1 cellular context compared by ENCODE assay signal in the genomic region with DNA sequence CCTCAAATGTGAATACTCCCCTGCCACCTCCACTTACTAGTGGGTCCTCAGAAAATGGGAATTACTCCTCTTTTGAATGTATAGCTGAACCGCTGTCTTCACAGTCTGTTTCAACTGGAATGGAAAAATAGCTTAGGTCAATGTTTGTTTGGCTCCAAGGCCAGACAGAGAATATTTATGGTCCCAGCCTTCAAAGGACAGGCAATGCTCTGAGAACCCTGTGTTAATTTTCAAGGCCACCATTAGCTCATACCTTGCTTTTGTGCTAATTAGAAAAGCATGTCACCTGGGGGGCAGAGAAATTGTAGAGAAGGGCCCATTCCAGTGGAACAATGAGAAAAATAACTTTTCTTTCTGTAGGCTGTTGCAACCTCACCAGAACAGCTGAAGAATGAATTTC.
A peak's percentile ranks its signal among the peaks of the same experiment; 100 is the strongest.
TF ChIP-seq lines count a peak whose summit lies in the region.

No MANE protein-coding gene starts in this region.

TF ChIP-seq in HepG2, 621 proteins besides CTCF, POLR2A, EP300 and RAD21 (continued from another document):
- TF ChIP-seq, protein P1, sequence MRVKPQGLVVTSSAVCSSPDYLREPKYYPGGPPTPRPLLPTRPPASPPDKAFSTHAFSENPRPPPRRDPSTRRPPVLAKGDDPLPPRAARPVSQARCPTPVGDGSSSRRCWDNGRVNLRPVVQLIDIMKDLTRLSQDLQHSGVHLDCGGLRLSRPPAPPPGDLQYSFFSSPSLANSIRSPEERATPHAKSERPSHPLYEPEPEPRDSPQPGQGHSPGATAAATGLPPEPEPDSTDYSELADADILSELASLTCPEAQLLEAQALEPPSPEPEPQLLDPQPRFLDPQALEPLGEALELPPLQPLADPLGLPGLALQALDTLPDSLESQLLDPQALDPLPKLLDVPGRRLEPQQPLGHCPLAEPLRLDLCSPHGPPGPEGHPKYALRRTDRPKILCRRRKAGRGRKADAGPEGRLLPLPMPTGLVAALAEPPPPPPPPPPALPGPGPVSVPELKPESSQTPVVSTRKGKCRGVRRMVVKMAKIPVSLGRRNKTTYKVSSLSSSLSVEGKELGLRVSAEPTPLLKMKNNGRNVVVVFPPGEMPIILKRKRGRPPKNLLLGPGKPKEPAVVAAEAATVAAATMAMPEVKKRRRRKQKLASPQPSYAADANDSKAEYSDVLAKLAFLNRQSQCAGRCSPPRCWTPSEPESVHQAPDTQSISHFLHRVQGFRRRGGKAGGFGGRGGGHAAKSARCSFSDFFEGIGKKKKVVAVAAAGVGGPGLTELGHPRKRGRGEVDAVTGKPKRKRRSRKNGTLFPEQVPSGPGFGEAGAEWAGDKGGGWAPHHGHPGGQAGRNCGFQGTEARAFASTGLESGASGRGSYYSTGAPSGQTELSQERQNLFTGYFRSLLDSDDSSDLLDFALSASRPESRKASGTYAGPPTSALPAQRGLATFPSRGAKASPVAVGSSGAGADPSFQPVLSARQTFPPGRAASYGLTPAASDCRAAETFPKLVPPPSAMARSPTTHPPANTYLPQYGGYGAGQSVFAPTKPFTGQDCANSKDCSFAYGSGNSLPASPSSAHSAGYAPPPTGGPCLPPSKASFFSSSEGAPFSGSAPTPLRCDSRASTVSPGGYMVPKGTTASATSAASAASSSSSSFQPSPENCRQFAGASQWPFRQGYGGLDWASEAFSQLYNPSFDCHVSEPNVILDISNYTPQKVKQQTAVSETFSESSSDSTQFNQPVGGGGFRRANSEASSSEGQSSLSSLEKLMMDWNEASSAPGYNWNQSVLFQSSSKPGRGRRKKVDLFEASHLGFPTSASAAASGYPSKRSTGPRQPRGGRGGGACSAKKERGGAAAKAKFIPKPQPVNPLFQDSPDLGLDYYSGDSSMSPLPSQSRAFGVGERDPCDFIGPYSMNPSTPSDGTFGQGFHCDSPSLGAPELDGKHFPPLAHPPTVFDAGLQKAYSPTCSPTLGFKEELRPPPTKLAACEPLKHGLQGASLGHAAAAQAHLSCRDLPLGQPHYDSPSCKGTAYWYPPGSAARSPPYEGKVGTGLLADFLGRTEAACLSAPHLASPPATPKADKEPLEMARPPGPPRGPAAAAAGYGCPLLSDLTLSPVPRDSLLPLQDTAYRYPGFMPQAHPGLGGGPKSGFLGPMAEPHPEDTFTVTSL (CRISPR knock-in tag; IDR thresholded peaks at IDR 0.05; ENCODE audit: borderline replicate concordance): peak; percentile 58; the same call in 1 of the 2 replicates
- no peak for TF ChIP-seq ZSCAN25 (CRISPR knock-in tag; IDR thresholded peaks at IDR 0.05)
- TF ChIP-seq MBNL3 (CRISPR knock-in tag; conservative IDR thresholded peaks at IDR 0.05): no peak
- TF ChIP-seq HMG20A (CRISPR knock-in tag; IDR thresholded peaks at IDR 0.05; ENCODE audit: borderline replicate concordance): no peak; the same call in 1 of the 2 replicates
- TF ChIP-seq CCDC6 (CRISPR knock-in tag; IDR thresholded peaks at IDR 0.05): no peak
- TF ChIP-seq SP1 (IDR thresholded peaks at IDR 0.05): no peak
- TF ChIP-seq SP1 (CRISPR knock-in tag; IDR thresholded peaks at IDR 0.05): no peak
- no peak for TF ChIP-seq PHF20 (CRISPR knock-in tag; IDR thresholded peaks at IDR 0.05)
- TF ChIP-seq RBM22 (optimal IDR thresholded peaks at IDR 0.05; ENCODE audit: low read length): no peak
- TF ChIP-seq ZBTB7A (CRISPR knock-in tag; IDR thresholded peaks at IDR 0.05): no peak
- TF ChIP-seq TMF1 (CRISPR knock-in tag; IDR thresholded peaks at IDR 0.05; ENCODE audit: low read depth): no peak
- TF ChIP-seq ZNF431 (CRISPR knock-in tag; IDR thresholded peaks at IDR 0.05; ENCODE audit: borderline replicate concordance, low read depth): no peak
- TF ChIP-seq ZNF550 (CRISPR knock-in tag; IDR thresholded peaks at IDR 0.05; ENCODE audit: borderline replicate concordance): no peak
- TF ChIP-seq MTA1 (CRISPR knock-in tag; IDR thresholded peaks at IDR 0.05; ENCODE audit: borderline replicate concordance): no peak
- TF ChIP-seq POGZ (CRISPR knock-in tag; IDR thresholded peaks at IDR 0.05): no peak
- TF ChIP-seq NFIB (CRISPR knock-in tag; IDR thresholded peaks at IDR 0.05; ENCODE audit: borderline replicate concordance): no peak
- no peak for TF ChIP-seq NFYC (CRISPR knock-in tag; IDR thresholded peaks at IDR 0.05)
- no peak for TF ChIP-seq SIX1 (CRISPR knock-in tag; IDR thresholded peaks at IDR 0.05; ENCODE audit: borderline replicate concordance)
- TF ChIP-seq, protein P2, sequence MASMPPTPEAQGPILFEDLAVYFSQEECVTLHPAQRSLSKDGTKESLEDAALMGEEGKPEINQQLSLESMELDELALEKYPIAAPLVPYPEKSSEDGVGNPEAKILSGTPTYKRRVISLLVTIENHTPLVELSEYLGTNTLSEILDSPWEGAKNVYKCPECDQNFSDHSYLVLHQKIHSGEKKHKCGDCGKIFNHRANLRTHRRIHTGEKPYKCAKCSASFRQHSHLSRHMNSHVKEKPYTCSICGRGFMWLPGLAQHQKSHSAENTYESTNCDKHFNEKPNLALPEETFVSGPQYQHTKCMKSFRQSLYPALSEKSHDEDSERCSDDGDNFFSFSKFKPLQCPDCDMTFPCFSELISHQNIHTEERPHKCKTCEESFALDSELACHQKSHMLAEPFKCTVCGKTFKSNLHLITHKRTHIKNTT (CRISPR knock-in tag; IDR thresholded peaks at IDR 0.05): no peak
- TF ChIP-seq ZBTB3 (CRISPR knock-in tag; IDR thresholded peaks at IDR 0.05; ENCODE audit: borderline replicate concordance, low read depth): no peak
- no peak for TF ChIP-seq KAT2B (IDR thresholded peaks at IDR 0.05; ENCODE audit: borderline replicate concordance, low read depth, low read length)
- no peak for TF ChIP-seq ZNF251 (CRISPR knock-in tag; IDR thresholded peaks at IDR 0.05)
- TF ChIP-seq, protein P3, sequence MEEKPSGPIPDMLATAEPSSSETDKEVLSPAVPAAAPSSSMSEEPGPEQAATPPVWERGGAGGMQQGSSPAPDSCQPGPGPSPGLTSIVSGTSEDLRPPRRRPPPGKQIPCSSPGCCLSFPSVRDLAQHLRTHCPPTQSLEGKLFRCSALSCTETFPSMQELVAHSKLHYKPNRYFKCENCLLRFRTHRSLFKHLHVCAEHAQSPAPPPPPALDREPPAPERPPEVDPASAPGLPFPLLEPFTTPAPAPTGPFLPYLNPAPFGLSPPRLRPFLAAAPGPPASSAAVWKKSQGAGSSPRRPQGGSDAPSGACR (CRISPR knock-in tag; IDR thresholded peaks at IDR 0.05): no peak
- TF ChIP-seq GZF1 (CRISPR knock-in tag; IDR thresholded peaks at IDR 0.05): no peak
- TF ChIP-seq SOX6 (IDR thresholded peaks at IDR 0.05): no peak
- TF ChIP-seq SOX6 (CRISPR knock-in tag; IDR thresholded peaks at IDR 0.05): peak; percentile 72
- TF ChIP-seq TBX3 (IDR thresholded peaks at IDR 0.05; ENCODE audit: borderline replicate concordance): peak; percentile 81; the same call in 1 of the 2 replicates
- TF ChIP-seq ZNF253 (CRISPR knock-in tag; IDR thresholded peaks at IDR 0.05; ENCODE audit: borderline replicate concordance): no peak
- TF ChIP-seq ZBTB42 (CRISPR knock-in tag; IDR thresholded peaks at IDR 0.05): no peak
- TF ChIP-seq, protein P4, sequence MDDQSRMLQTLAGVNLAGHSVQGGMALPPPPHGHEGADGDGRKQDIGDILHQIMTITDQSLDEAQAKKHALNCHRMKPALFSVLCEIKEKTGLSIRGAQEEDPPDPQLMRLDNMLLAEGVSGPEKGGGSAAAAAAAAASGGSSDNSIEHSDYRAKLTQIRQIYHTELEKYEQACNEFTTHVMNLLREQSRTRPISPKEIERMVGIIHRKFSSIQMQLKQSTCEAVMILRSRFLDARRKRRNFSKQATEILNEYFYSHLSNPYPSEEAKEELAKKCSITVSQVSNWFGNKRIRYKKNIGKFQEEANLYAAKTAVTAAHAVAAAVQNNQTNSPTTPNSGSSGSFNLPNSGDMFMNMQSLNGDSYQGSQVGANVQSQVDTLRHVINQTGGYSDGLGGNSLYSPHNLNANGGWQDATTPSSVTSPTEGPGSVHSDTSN (CRISPR knock-in tag; IDR thresholded peaks at IDR 0.05; ENCODE audit: borderline replicate concordance): no peak
- TF ChIP-seq GABPA (IDR thresholded peaks at IDR 0.05; ENCODE audit: low read depth, low read length): no peak
- no peak for TF ChIP-seq GABPA (CRISPR knock-in tag; IDR thresholded peaks at IDR 0.05; ENCODE audit: low read depth)
- TF ChIP-seq, protein P5, sequence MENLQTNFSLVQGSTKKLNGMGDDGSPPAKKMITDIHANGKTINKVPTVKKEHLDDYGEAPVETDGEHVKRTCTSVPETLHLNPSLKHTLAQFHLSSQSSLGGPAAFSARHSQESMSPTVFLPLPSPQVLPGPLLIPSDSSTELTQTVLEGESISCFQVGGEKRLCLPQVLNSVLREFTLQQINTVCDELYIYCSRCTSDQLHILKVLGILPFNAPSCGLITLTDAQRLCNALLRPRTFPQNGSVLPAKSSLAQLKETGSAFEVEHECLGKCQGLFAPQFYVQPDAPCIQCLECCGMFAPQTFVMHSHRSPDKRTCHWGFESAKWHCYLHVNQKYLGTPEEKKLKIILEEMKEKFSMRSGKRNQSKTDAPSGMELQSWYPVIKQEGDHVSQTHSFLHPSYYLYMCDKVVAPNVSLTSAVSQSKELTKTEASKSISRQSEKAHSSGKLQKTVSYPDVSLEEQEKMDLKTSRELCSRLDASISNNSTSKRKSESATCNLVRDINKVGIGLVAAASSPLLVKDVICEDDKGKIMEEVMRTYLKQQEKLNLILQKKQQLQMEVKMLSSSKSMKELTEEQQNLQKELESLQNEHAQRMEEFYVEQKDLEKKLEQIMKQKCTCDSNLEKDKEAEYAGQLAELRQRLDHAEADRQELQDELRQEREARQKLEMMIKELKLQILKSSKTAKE (CRISPR knock-in tag; IDR thresholded peaks at IDR 0.05; ENCODE audit: borderline replicate concordance): peak; percentile 15; the same call in 1 of the 2 replicates
- TF ChIP-seq, protein P6, sequence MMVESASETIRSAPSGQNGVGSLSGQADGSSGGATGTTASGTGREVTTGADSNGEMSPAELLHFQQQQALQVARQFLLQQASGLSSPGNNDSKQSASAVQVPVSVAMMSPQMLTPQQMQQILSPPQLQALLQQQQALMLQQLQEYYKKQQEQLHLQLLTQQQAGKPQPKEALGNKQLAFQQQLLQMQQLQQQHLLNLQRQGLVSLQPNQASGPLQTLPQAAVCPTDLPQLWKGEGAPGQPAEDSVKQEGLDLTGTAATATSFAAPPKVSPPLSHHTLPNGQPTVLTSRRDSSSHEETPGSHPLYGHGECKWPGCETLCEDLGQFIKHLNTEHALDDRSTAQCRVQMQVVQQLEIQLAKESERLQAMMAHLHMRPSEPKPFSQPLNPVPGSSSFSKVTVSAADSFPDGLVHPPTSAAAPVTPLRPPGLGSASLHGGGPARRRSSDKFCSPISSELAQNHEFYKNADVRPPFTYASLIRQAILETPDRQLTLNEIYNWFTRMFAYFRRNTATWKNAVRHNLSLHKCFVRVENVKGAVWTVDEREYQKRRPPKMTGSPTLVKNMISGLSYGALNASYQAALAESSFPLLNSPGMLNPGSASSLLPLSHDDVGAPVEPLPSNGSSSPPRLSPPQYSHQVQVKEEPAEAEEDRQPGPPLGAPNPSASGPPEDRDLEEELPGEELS (CRISPR knock-in tag; IDR thresholded peaks at IDR 0.05): peak; percentile 53; the same call in 1 of the 2 replicates
- TF ChIP-seq ZFY (CRISPR knock-in tag; IDR thresholded peaks at IDR 0.05): no peak
- no peak for TF ChIP-seq SRSF9 (IDR thresholded peaks at IDR 0.05; ENCODE audit: borderline replicate concordance, insufficient read depth, low read depth, low read length, poor library complexity, severe bottlenecking)
- TF ChIP-seq KDM5B (CRISPR knock-in tag; IDR thresholded peaks at IDR 0.05; ENCODE audit: borderline replicate concordance): no peak
- TF ChIP-seq, protein P7, sequence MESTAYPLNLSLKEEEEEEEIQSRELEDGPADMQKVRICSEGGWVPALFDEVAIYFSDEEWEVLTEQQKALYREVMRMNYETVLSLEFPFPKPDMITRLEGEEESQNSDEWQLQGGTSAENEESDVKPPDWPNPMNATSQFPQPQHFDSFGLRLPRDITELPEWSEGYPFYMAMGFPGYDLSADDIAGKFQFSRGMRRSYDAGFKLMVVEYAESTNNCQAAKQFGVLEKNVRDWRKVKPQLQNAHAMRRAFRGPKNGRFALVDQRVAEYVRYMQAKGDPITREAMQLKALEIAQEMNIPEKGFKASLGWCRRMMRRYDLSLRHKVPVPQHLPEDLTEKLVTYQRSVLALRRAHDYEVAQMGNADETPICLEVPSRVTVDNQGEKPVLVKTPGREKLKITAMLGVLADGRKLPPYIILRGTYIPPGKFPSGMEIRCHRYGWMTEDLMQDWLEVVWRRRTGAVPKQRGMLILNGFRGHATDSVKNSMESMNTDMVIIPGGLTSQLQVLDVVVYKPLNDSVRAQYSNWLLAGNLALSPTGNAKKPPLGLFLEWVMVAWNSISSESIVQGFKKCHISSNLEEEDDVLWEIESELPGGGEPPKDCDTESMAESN (CRISPR knock-in tag; conservative IDR thresholded peaks at IDR 0.05): no peak
- TF ChIP-seq NPAS2 (CRISPR knock-in tag; IDR thresholded peaks at IDR 0.05; ENCODE audit: borderline replicate concordance): no peak
